ENCODE assay signal across 1 cellular context in genomic region chr18:57209697-57210096, GRCh38.
TF ChIP-seq lines count a peak whose summit lies in the region.

No MANE protein-coding gene starts in this region.

TF ChIP-seq in GM23338, 12 proteins besides CTCF, POLR2A, EP300 and RAD21 (continued from another document):
- TF ChIP-seq ZNF462 (CRISPR knock-in tag; IDR thresholded peaks at IDR 0.05) (no peak), REST (IDR thresholded peaks at IDR 0.05; ENCODE audit: unreplicated experiment) (no peak), EZH2 (IDR thresholded peaks at IDR 0.05; ENCODE audit: low read depth, unreplicated experiment) (no peak), NANOG (IDR thresholded peaks at IDR 0.05; ENCODE audit: borderline replicate concordance) (no peak), EZH2phosphoT487 (IDR thresholded peaks at IDR 0.05; ENCODE audit: unreplicated experiment) (no peak), ETS1 (IDR thresholded peaks at IDR 0.05) (no peak), POLR2AphosphoS5 (IDR thresholded peaks at IDR 0.05; ENCODE audit: low read depth) (no peak), CREB1 (CRISPR knock-in tag; IDR thresholded peaks at IDR 0.05; ENCODE audit: low read depth) (no peak), JUNB (IDR thresholded peaks at IDR 0.05; ENCODE audit: unreplicated experiment) (no peak), ZNF114 (CRISPR knock-in tag; IDR thresholded peaks at IDR 0.05) (no peak)
